In genomic region chr6:41483943-41484342, GRCh38 we compare ENCODE assay signal across 7 cellular contexts.
"Had no signal": no experiment of that assay in that cellular context is flagged by ENCODE, and none has a peak within 500 bp of the region (broad histone marks: within the 10 kb centered on the region; RNA-seq: fewer than 3 reads in every experiment).

No MANE protein-coding gene starts in this region.

- FAIRE-seq: HTR-8/SVneo had no signal

- H3K4me3 ChIP-seq: GM23248, HAP-1 had no signal

- H3K9me3 ChIP-seq: HAP-1 had no signal

- H3K9ac ChIP-seq: GM23248, KMS-11 had no signal

- H3K4me2 ChIP-seq: KMS-11 had no signal

- H2AFZ ChIP-seq: GM23248 had no signal

- H3K36me3 ChIP-seq: HAP-1 had no signal

- H3K4me1 ChIP-seq: HAP-1 had no signal

- DNase-seq: GM23248, GOT3, H7, KBM-7 had no signal

- H3K27ac ChIP-seq: GM23248, KMS-11 had no signal
